1 cellular context compared by ENCODE assay signal in genomic region chr2:241754042-241754441, GRCh38.
TF ChIP-seq lines count a peak whose summit lies in the region.

No MANE protein-coding gene starts in this region.

TF ChIP-seq in IMR-90, 13 proteins besides CTCF, POLR2A, EP300 and RAD21:
- TF ChIP-seq MAZ (IDR thresholded peaks at IDR 0.05; ENCODE audit: borderline replicate concordance, low read depth, low read length) (no peak), FOS (IDR thresholded peaks at IDR 0.05; ENCODE audit: low read depth, low read length) (no peak), RFX5 (IDR thresholded peaks at IDR 0.05; ENCODE audit: low read depth, low read length) (no peak), NFE2L2 (IDR thresholded peaks at IDR 0.05; ENCODE audit: low read depth, low read length) (no peak), CEBPB (IDR thresholded peaks at IDR 0.05; ENCODE audit: low read depth, low read length) (no peak), BHLHE40 (IDR thresholded peaks at IDR 0.05; ENCODE audit: low read depth, low read length) (no peak), CHD1 (IDR thresholded peaks at IDR 0.05; ENCODE audit: low read depth, low read length) (no peak), MXI1 (IDR thresholded peaks at IDR 0.05; ENCODE audit: borderline replicate concordance, low read depth, low read length) (no peak), SMC3 (IDR thresholded peaks at IDR 0.05; ENCODE audit: low read depth, low read length) (no peak)
- TF ChIP-seq, protein P1, sequence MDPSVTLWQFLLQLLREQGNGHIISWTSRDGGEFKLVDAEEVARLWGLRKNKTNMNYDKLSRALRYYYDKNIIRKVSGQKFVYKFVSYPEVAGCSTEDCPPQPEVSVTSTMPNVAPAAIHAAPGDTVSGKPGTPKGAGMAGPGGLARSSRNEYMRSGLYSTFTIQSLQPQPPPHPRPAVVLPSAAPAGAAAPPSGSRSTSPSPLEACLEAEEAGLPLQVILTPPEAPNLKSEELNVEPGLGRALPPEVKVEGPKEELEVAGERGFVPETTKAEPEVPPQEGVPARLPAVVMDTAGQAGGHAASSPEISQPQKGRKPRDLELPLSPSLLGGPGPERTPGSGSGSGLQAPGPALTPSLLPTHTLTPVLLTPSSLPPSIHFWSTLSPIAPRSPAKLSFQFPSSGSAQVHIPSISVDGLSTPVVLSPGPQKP (IDR thresholded peaks at IDR 0.05; ENCODE audit: borderline replicate concordance, low read depth, low read length) = no peak
